1 cellular context compared by ENCODE assay signal in genomic region chr2:67641709-67642397, GRCh38.
TF ChIP-seq lines count a peak whose summit lies in the region.

No MANE protein-coding gene starts in this region.

TF ChIP-seq in H1, 55 proteins besides CTCF, POLR2A, EP300 and RAD21 (continued from another document):
- TF ChIP-seq YY1 (IDR thresholded peaks at IDR 0.05; ENCODE audit: low read depth, low read length) = no peak
- no peak for TF ChIP-seq ATF2 (IDR thresholded peaks at IDR 0.05; ENCODE audit: low read length)
- no peak for TF ChIP-seq NRF1 (IDR thresholded peaks at IDR 0.05; ENCODE audit: low read depth, low read length)
- no peak for TF ChIP-seq RFX5 (IDR thresholded peaks at IDR 0.05; ENCODE audit: borderline replicate concordance, low read depth, low read length)
